ENCODE assay signal across 8 cellular contexts in the genomic region with DNA sequence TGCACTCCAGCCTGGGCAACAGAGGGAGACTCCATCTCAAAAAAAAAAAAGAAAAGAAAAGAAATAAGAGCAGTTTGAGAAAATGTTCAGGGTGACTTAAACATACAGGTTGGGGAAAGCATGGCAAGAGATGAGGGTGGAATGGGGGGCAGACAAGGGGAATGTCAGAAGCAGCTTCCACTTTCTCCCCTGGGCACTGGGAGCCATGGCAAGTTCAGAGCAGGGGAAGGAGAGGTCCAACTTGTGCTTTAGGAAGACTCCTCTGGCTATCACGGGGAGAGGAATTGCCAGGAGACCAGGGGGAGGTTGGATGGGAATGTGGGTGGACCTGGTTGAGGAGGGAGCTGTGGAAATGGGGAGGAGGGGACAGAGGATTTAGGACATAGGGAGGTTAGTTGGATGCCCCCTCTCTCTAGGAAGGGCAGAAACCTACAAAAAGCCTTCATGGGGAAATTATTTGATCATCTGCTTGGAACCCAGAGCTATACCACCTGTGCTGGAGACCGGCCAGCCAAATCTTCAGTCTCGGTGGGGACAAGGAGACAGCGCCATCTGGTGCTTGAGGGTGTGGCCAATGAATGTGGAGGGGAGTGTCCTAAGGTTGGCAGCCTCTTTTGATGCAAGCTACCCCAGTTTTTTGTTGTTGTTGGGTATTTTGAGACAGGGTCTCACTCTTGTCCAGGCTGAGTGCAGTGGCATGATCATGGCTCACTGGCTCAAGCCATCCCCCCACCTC. TPM values are rescaled to one million over a fixed set of nuclear protein-coding genes. Genes with fewer than 3 reads are reported as not detected.
DNase-seq lines count a peak whose midpoint lies in the region; ATAC-seq, FAIRE-seq and TF ChIP-seq lines count a peak whose summit lies in the region.

No MANE protein-coding gene starts in this region.

- peak; percentile 60 for TF ChIP-seq CTCF in D721Med (IDR thresholded peaks at IDR 0.05; ENCODE audit: insufficient read depth, missing control alignments)
- TF ChIP-seq CTCF in IMR-90 (conservative IDR thresholded peaks at IDR 0.05; ENCODE audit: low read depth, low read length): peak; percentile 40
- peak; percentile 39 for TF ChIP-seq CTCF in RWPE2 (IDR thresholded peaks at IDR 0.05; ENCODE audit: poor library complexity, severe bottlenecking)
- TF ChIP-seq CTCF in hepatocyte (IDR thresholded peaks at IDR 0.05; ENCODE audit: poor library complexity): peak; percentile 34

- H2BK5ac ChIP-seq in IMR-90 (ENCODE audit: low read depth, low read length, poor library complexity, severe bottlenecking): no peak overlapping the region

- intact Hi-C loops in IMR-90 (cut with micrococcal nuclease): no loop called here

- no peaks in the 10 kb centered on the region for H3K9me3 ChIP-seq in IMR-90 (ENCODE audit: control insufficient read depth, insufficient read depth, low read length)
- no peaks in the 10 kb centered on the region for H3K9me3 ChIP-seq in RWPE2 (ENCODE audit: severe bottlenecking)
- no peaks in the 10 kb centered on the region for H3K9me3 ChIP-seq in hepatocyte (ENCODE audit: low read depth)

- H3K56ac ChIP-seq in IMR-90 (ENCODE audit: extremely low read depth, insufficient read depth, low read length): no peak overlapping the region

- no peak overlapping the region for H4K91ac ChIP-seq in IMR-90 (ENCODE audit: insufficient read depth, low read depth, low read length)

- in situ Hi-C loops in IMR-90 (cut with MboI; ENCODE audit: low sequenced_read_pairs): no loop called here

- dilution Hi-C loops in IMR-90 (cut with HindIII; ENCODE audit: low sequenced_read_pairs, unreplicated experiment): no loop called here

- ATAC-seq in IMR-90 (ENCODE audit: low read depth) (no peak), RWPE2 (ENCODE audit: low read depth) (peak; percentile 15; the same call in 1 of the 3 replicates), GM18502 (IDR thresholded peaks at IDR 0.05; ENCODE audit: poor library complexity, unreplicated experiment) (no peak)

- 17% methylated on average over 1 of the region's 4 CpGs; no CpG with 5 or more reads in 1 of the 2 experiments for WGBS in IMR-90 (ENCODE audit: extremely low coverage in 2 of 2, insufficient read length in 1 of 2), 2 experiments
- 55% methylated on average over 4 of the region's 4 CpGs for WGBS in hepatocyte (ENCODE audit: low lambda C conversion rate, missing lambda C conversion rate)

- no peak for DNase-seq in D721Med (ENCODE audit: insufficient read length, low spot score)
- no peak for DNase-seq in IMR-90
- no peak for DNase-seq in RWPE2 (ENCODE audit: low spot score)
- peak; percentile 58 for DNase-seq in activated effector memory CD4-positive, alpha-beta T cell treated with Interleukin-2 at 50 U/mL for 16 hours
- DNase-seq in hepatocyte (ENCODE audit: low spot score): peak; percentile 53
- DNase-seq in stimulated activated CD4-positive, alpha-beta T cell treated with anti-CD3 and anti-CD28 coated beads, Interleukin-4, amount 100 ng/mL, for 4 hours: peak; percentile 47 to 53
- no peak for DNase-seq in H4 (ENCODE audit: low spot score)

- H3K27ac ChIP-seq in IMR-90 (ENCODE audit: insufficient read depth, low read length) (no peak overlapping the region), RWPE2 (ENCODE audit: poor library complexity, severe bottlenecking) (no peak overlapping the region), hepatocyte (no peak overlapping the region)

- no peak overlapping the region for H2BK15ac ChIP-seq in IMR-90 (ENCODE audit: low read depth, low read length)

- H3K9me1 ChIP-seq in IMR-90 (ENCODE audit: insufficient read depth, low read length): no peaks in the 10 kb centered on the region

- peak overlapping the region; percentile 78 for H2AK9ac ChIP-seq in IMR-90 (replicated peaks; ENCODE audit: low read depth, low read length, poor library complexity)

- no peak for FAIRE-seq in D721Med (lab: Jason Lieb, UNC)

- no peak overlapping the region for H2BK120ac ChIP-seq in IMR-90 (ENCODE audit: low read depth, low read length)

- H3K79me1 ChIP-seq in IMR-90 (ENCODE audit: low read depth in 1 of 2, low read length in 2 of 2): peaks cover 8 to 22% of the 10 kb centered on the region in 2 experiments; a peak in 2 of 4 replicates

- no peak overlapping the region for H3K4me3 ChIP-seq in IMR-90 (ENCODE audit: insufficient read depth, low read depth, low read length)
- no peak overlapping the region for H3K4me3 ChIP-seq in RWPE2 (ENCODE audit: severe bottlenecking)
- no peak overlapping the region for H3K4me3 ChIP-seq in hepatocyte

- TF ChIP-seq POLR2A in IMR-90 (IDR thresholded peaks at IDR 0.05; ENCODE audit: low read depth, low read length): no peak

- H2BK20ac ChIP-seq in IMR-90 (ENCODE audit: low read depth, low read length): no peak overlapping the region

- no TSS peak for BruUV-seq in IMR-90 (replicated peaks; lab: Mats Ljungman, UMichigan)

- CTCF ChIA-PET in IMR-90 (lab: Yijun Ruan, JAX): interaction anchor here (0.7 kb wide), 1 partner anchor 88 kb away, joined by 4 read pairs; no protein-coding TSS in a partner anchor

- peaks cover 9% of the 10 kb centered on the region for H4K20me1 ChIP-seq in IMR-90 (ENCODE audit: insufficient read depth, low read length)
- no peaks in the 10 kb centered on the region for H4K20me1 ChIP-seq in hepatocyte (ENCODE audit: insufficient read depth, poor library complexity, severe bottlenecking)

- POLR2A ChIA-PET in IMR-90 (lab: Charles Lee; ENCODE audit: unreplicated experiment): no interaction called here

- H3K4me2 ChIP-seq in IMR-90 (ENCODE audit: low read depth, low read length) (no peak overlapping the region), hepatocyte (no peak overlapping the region)

- no peak overlapping the region for H3K4ac ChIP-seq in IMR-90 (ENCODE audit: low read depth, low read length)

- H3K9me2 ChIP-seq in hepatocyte (replicated peaks; ENCODE audit: insufficient read depth): no peaks in the 10 kb centered on the region

- H3K36me3 ChIP-seq in IMR-90 (ENCODE audit: control insufficient read depth, insufficient read depth, low read length) (peaks cover 29% of the 10 kb centered on the region), RWPE2 (ENCODE audit: low read depth) (peaks cover 5% of the 10 kb centered on the region; the same call in 1 of the 2 replicates), hepatocyte (replicated peaks; ENCODE audit: insufficient read depth, low read depth) (no peaks in the 10 kb centered on the region)

- H3K79me2 ChIP-seq in hepatocyte: peaks cover 4% of the 10 kb centered on the region

- peak; percentile 25; the same call in 1 of the 2 replicates for TF ChIP-seq RAD21 in IMR-90 (IDR thresholded peaks at IDR 0.05; ENCODE audit: low read length)

- H2AK5ac ChIP-seq in IMR-90 (ENCODE audit: low read depth, low read length): no peak overlapping the region

- H4K8ac ChIP-seq in IMR-90 (ENCODE audit: low read depth in 2 of 2, low read length in 2 of 2): no peak overlapping the region

- no peak overlapping the region for H3K23ac ChIP-seq in IMR-90 (ENCODE audit: low read depth, low read length)

- H3K14ac ChIP-seq in IMR-90 (replicated peaks; ENCODE audit: low read depth, low read length): no peak overlapping the region

- peaks cover 8% of the 10 kb centered on the region for H3K4me1 ChIP-seq in IMR-90 (ENCODE audit: control insufficient read depth, insufficient read depth, low read length)
- no peaks in the 10 kb centered on the region for H3K4me1 ChIP-seq in RWPE2 (ENCODE audit: insufficient read depth, poor library complexity, severe bottlenecking)
- no peaks in the 10 kb centered on the region for H3K4me1 ChIP-seq in hepatocyte (ENCODE audit: insufficient read depth)

- no peak overlapping the region for H3K18ac ChIP-seq in IMR-90 (ENCODE audit: low read depth, low read length)

- H4K5ac ChIP-seq in IMR-90 (ENCODE audit: low read depth, low read length): no peak overlapping the region

- H3K9ac ChIP-seq in IMR-90 (ENCODE audit: low read depth, low read length): no peak overlapping the region

- H2AFZ ChIP-seq in IMR-90 (replicated peaks; ENCODE audit: low read length, poor library complexity) (no peak overlapping the region), hepatocyte (no peak overlapping the region)

- no peaks in the 10 kb centered on the region for H3K27me3 ChIP-seq in IMR-90 (ENCODE audit: control insufficient read depth, insufficient read depth, low read length)
- H3K27me3 ChIP-seq in RWPE2 (ENCODE audit: insufficient read depth, poor library complexity, severe bottlenecking): no peaks in the 10 kb centered on the region
- H3K27me3 ChIP-seq in hepatocyte: no peaks in the 10 kb centered on the region

TF ChIP-seq in IMR-90, 13 proteins besides CTCF, POLR2A, EP300 and RAD21 (continues in another document):
- no peak for TF ChIP-seq FOS (IDR thresholded peaks at IDR 0.05; ENCODE audit: low read depth, low read length)
- no peak for TF ChIP-seq SMC3 (IDR thresholded peaks at IDR 0.05; ENCODE audit: low read depth, low read length)
- TF ChIP-seq CHD1 (IDR thresholded peaks at IDR 0.05; ENCODE audit: low read depth, low read length): no peak

RNA-seq across cellular contexts. Expression of a gene that starts 7.3 kb away (rescaled TPM):
- total RNA-seq in IMR-90 (2012; rRNA removed) (36.7 and 37.8 TPM in 2 replicates), hepatocyte (57.6 and 64.1 TPM in 2 replicates)
- polyA plus RNA-seq in IMR-90 (2012; rRNA removed) (112 and 127 TPM in 2 replicates), hepatocyte (58.0 and 63.7 TPM in 2 replicates)
- polyA plus RNA-seq in IMR-90 (2012; cell fraction: cytosol; rRNA removed): 111 and 127 TPM in 2 replicates
- 158 and 365 TPM in 2 replicates for polyA plus RNA-seq in IMR-90 (2012; cell fraction: nucleus; rRNA removed; ENCODE audit: low replicate concordance)
- total RNA-seq in H4 (2014; rRNA removed; shearing (Covaris generic)): 29.9 and 33.5 TPM in 2 replicates

RNA-seq across cellular contexts. Expression of a gene that starts 7.7 kb away (rescaled TPM):
- 5.8 and 6.1 TPM in 2 replicates for total RNA-seq in IMR-90 (2012; rRNA removed)
- 25.3 and 28.5 TPM in 2 replicates for polyA plus RNA-seq in IMR-90 (2012; rRNA removed)
- polyA plus RNA-seq in IMR-90 (2012; cell fraction: cytosol; rRNA removed): 22.3 and 36.1 TPM in 2 replicates
- polyA plus RNA-seq in IMR-90 (2012; cell fraction: nucleus; rRNA removed; ENCODE audit: low replicate concordance): 50.3 and 64.5 TPM in 2 replicates
- total RNA-seq in hepatocyte: 17.0 and 18.7 TPM in 2 replicates
- 21.2 and 23.6 TPM in 2 replicates for polyA plus RNA-seq in hepatocyte
- 16.2 and 33.4 TPM in 2 replicates for total RNA-seq in H4 (2014; rRNA removed; shearing (Covaris generic))

RNA-seq across cellular contexts. Expression of a gene that starts 34.8 kb away (rescaled TPM):
- total RNA-seq in IMR-90 (2012; rRNA removed) (105 and 142 TPM in 2 replicates), hepatocyte (84.6 and 87.9 TPM in 2 replicates)
- polyA plus RNA-seq in IMR-90 (2012; rRNA removed) (155 and 171 TPM in 2 replicates), hepatocyte (171 and 176 TPM in 2 replicates)
- 117 and 213 TPM in 2 replicates for polyA plus RNA-seq in IMR-90 (2012; cell fraction: cytosol; rRNA removed)
- 88.4 and 128 TPM in 2 replicates for polyA plus RNA-seq in IMR-90 (2012; cell fraction: nucleus; rRNA removed; ENCODE audit: low replicate concordance)
- 159 and 163 TPM in 2 replicates for total RNA-seq in H4 (2014; rRNA removed; shearing (Covaris generic))

RNA-seq across cellular contexts. Expression of a gene that starts 36.7 kb away (rescaled TPM):
- total RNA-seq in IMR-90 (2012; rRNA removed): 9.9 and 10.0 TPM in 2 replicates
- 18.8 and 19.6 TPM in 2 replicates for polyA plus RNA-seq in IMR-90 (2012; rRNA removed)
- polyA plus RNA-seq in IMR-90 (2012; cell fraction: cytosol; rRNA removed): 8.8 and 25.6 TPM in 2 replicates
- 44.4 and 97.9 TPM in 2 replicates for polyA plus RNA-seq in IMR-90 (2012; cell fraction: nucleus; rRNA removed; ENCODE audit: low replicate concordance)
- total RNA-seq in hepatocyte: 15.6 and 29.5 TPM in 2 replicates
- polyA plus RNA-seq in hepatocyte: 37.9 and 48.5 TPM in 2 replicates
- 14.3 and 18.0 TPM in 2 replicates for total RNA-seq in H4 (2014; rRNA removed; shearing (Covaris generic))

Comparison
In these comparisons a context has a peak if more than half of its experiments do, and no peak if none do; other contexts are left out.
1. DNase-seq: peak in activated effector memory CD4-positive, alpha-beta T cell treated with Interleukin-2 at 50 U/mL for 16 hours (single experiment), hepatocyte (single experiment) and stimulated activated CD4-positive, alpha-beta T cell treated with anti-CD3 and anti-CD28 coated beads, Interleukin-4, amount 100 ng/mL, for 4 hours (2 of 2); none in D721Med (single experiment), IMR-90 (single experiment), RWPE2 (single experiment) and H4 (single experiment).
2. Peak in every context shown above with its lines, with median percentiles within 50 percentile points of each other: CTCF ChIP-seq.